In the genomic region with DNA sequence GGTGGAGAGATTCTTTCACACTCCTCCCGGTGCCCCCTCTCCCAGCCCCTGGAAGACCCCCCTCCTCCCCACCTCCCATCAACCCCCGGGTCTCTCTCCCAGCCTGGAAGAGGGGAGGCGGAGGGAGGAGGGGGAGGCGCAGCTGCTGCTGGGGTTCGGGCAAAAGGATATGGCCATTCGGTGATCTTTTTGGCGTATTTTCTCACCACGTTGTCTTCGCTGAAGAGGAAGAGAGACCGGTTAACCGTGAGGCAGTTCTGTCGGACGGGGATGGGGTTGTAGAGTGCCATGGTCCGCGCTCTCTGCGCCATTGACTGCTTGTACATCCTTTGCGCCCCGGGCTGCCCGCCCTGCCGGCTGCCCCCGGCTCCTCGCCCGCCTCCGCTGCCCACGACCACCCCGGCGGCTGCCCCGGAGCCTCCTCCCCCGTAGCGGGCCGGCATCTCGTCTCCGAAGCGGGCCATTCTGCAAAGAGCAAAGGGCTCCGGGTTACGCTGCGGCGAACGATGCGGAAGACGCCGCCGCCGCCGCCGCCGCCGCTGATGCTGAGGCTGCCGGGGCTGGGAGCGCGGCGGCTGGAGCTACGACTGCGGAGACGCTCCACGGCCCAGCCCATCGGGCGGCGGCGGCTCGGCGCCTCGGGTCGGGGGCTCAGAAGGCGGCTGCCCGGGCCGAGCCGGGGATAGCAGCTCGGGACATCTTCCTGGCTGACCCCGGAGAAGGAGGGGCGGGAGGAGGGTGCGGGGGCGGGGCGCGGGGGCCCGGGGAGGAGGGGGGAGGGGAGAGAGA, we compare ENCODE assay signal across 8 cellular contexts. TPM values are rescaled to one million over a fixed set of nuclear protein-coding genes. Genes with fewer than 3 reads are reported as not detected.
DNase-seq lines count a peak whose midpoint lies in the region; ATAC-seq and TF ChIP-seq lines count a peak whose summit lies in the region.

A gene (minus strand): TSS at position 719 of the 789 bp plus-strand sequence. CDS start 255 bp downstream, at position 464.

- H3K9me3 ChIP-seq in CD8-positive, alpha-beta memory T cell (ENCODE audit: low read length) = no peaks in the 10 kb centered on the region

- POLR2A ChIA-PET in CD8-positive, alpha-beta memory T cell (lab: Charles Lee) = no interaction called here

- H3K27ac Mint-ChIP-seq in CD8-positive, alpha-beta memory T cell = no peak within 1 kb of the TSS

- H3K36me3 Mint-ChIP-seq in CD8-positive, alpha-beta memory T cell = no peaks in the 10 kb centered on the region

- peaks cover 14% of the 10 kb centered on the region for H3K27me3 ChIP-seq in CD8-positive, alpha-beta memory T cell (ENCODE audit: insufficient read depth, low read length, poor library complexity, severe bottlenecking)

- peak in 1 of 5 donors; percentile 3 for DNase-seq in CD8-positive, alpha-beta memory T cell
- DNase-seq in fibroblast of villous mesenchyme (ENCODE audit: low read depth) (no peak), skeletal muscle cell (ENCODE audit: low read depth) (no peak), HuH-7 (ENCODE audit: low spot score) (no peak), NCI-H345 (lab: John Stamatoyannopoulos, UW) (no peak)
- no peak for DNase-seq in stimulated activated naive CD4-positive, alpha-beta T cell (lab: John Stamatoyannopoulos, UW)

- no peaks in the 10 kb centered on the region for H3K4me1 ChIP-seq in CD8-positive, alpha-beta memory T cell (ENCODE audit: insufficient read depth, low read length)

- peaks cover 47 to 69% of the 10 kb centered on the region in 2 donors for H3K27me3 Mint-ChIP-seq in CD8-positive, alpha-beta memory T cell

- no peak for ATAC-seq in HG03196 (IDR thresholded peaks at IDR 0.05; ENCODE audit: unreplicated experiment)

- H3K27ac ChIP-seq in CD8-positive, alpha-beta memory T cell (ENCODE audit: low read depth, low read length) = no peak within 1 kb of the TSS

- CTCF ChIA-PET in CD8-positive, alpha-beta memory T cell (lab: Charles Lee) = no interaction called here

- H3K4me3 Mint-ChIP-seq in CD8-positive, alpha-beta memory T cell = peak within 1 kb of the TSS in 6 of 7 donors; percentile 39 to 78 (median 56)

- no peak for TF ChIP-seq CTCF in WI38 (IDR thresholded peaks at IDR 0.05; ENCODE audit: low read depth, low read length)
- no peak for TF ChIP-seq CTCF in fibroblast of villous mesenchyme (IDR thresholded peaks at IDR 0.05; ENCODE audit: insufficient read depth, low read depth, low read length)

- H3K4me3 ChIP-seq in CD8-positive, alpha-beta memory T cell (ENCODE audit: low read length) = no peak within 1 kb of the TSS
- H3K4me3 ChIP-seq in WI38 (ENCODE audit: low read depth, low read length) (peak within 1 kb of the TSS; percentile 61), fibroblast of villous mesenchyme (ENCODE audit: low read depth, low read length) (peak within 1 kb of the TSS; percentile 9), skeletal muscle cell (ENCODE audit: low read depth, low read length) (peak within 1 kb of the TSS; percentile 45)

- peaks cover 0 to 3% (median 0%) of the 10 kb centered on the region in 3 donors for H3K4me1 Mint-ChIP-seq in CD8-positive, alpha-beta memory T cell

- peaks cover 0 to 5% (median 0%) of the 10 kb centered on the region in 5 donors for H3K9me3 Mint-ChIP-seq in CD8-positive, alpha-beta memory T cell

- no peaks in the 10 kb centered on the region for H3K36me3 ChIP-seq in CD8-positive, alpha-beta memory T cell (ENCODE audit: insufficient read depth, low read length)

RNA-seq across cellular contexts. Expression of the gene that starts here (rescaled TPM):
- under 1 TPM; 0.20 to 0.42 TPM for total RNA-seq in CD8-positive, alpha-beta memory T cell
- polyA plus RNA-seq in CD8-positive, alpha-beta memory T cell = not detected
- total RNA-seq in fibroblast of villous mesenchyme = 0.32 and 0.43 TPM in 2 replicates
